14 cellular contexts compared by ENCODE assay signal in the genomic region with DNA sequence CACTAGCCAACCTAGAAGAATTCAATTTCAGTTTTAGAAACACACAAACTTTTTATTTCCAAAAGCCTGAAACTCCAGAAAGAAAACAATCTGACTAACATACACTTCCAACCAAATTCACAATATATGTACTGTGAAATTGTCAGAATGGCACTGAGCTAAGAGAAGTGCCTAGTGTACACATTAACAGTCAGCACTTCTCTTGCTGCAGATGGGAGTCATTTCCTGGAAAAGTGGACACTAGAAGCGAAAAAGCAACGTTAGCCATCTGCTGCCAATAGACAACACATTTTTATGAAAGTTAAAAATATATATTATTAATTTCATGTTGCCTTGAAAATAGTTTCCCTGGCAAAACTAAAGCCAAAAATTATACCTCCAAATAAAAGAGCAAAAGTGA.
"Had no signal": no experiment of that assay in that cellular context is flagged by ENCODE, and none has a peak within 500 bp of the region (broad histone marks: within the 10 kb centered on the region; RNA-seq: fewer than 3 reads in every experiment).

No MANE protein-coding gene starts in this region.

- H3K4me3 ChIP-seq: dorsolateral prefrontal cortex, lung, psoas muscle, stomach, testis, upper lobe of left lung had no signal

- DNase-seq: activated CD4-positive, CD25-positive, alpha-beta regulatory T cell treated with anti-CD3 and anti-CD28 coated beads, Interleukin-2, amount 50 U/mL, for 72 hours; activated naive CD4-positive, alpha-beta T cell; activated naive CD8-positive, alpha-beta T cell treated with anti-CD3 and anti-CD28 coated beads, Interleukin-2, amount 10 ng/mL, durations not matched to agents 7 days and 5 days; activated T-cell treated with anti-CD3 and anti-CD28 coated beads for 4 hours; anterior cingulate cortex; brain microvascular endothelial cell; dorsolateral prefrontal cortex; glutamatergic neuron; psoas muscle; stomach; testis; upper lobe of left lung had no signal

- H3K27me3 ChIP-seq: brain microvascular endothelial cell, dorsolateral prefrontal cortex, stomach, testis, upper lobe of left lung had no signal

- H3K9me3 ChIP-seq: psoas muscle, stomach, testis, upper lobe of left lung had no signal

- H3K4me1 ChIP-seq: psoas muscle, stomach, testis had no signal

- H3K27ac ChIP-seq: brain microvascular endothelial cell, psoas muscle, stomach, testis, upper lobe of left lung had no signal

- H3K36me3 ChIP-seq: brain microvascular endothelial cell had no signal

- ATAC-seq: psoas muscle, sciatic nerve had no signal
